Comparison of ENCODE assay signal across 11 cellular contexts in genomic region chr20:59028812-59029211, GRCh38. TPM values are rescaled to one million over a fixed set of nuclear protein-coding genes. Genes with fewer than 3 reads are reported as not detected.
DNase-seq lines count a peak whose midpoint lies in the region; ATAC-seq and TF ChIP-seq lines count a peak whose summit lies in the region.
"Had no signal": no experiment of that assay in that cellular context is flagged by ENCODE, and none has a peak within 500 bp of the region (broad histone marks: within the 10 kb centered on the region; RNA-seq: fewer than 3 reads in every experiment).

No MANE protein-coding gene starts in this region.

- POLR2A ChIA-PET in naive thymus-derived CD4-positive, alpha-beta T cell (lab: Charles Lee) = interaction anchor here (0.8 to 1.6 kb wide), 5 partner anchors 8 to 261 kb away, joined by 3 to 10 read pairs (median 3); no protein-coding TSS in a partner anchor

- peaks cover 37 to 61% (median 47%) of the 10 kb centered on the region in 10 experiments for H3K4me1 ChIP-seq in BLaER1 treated with 17β-estradiol and CSF1 and Interleukin-3, amounts not matched to agents 10 nM and 100 nM
- H3K4me1 ChIP-seq in naive thymus-derived CD4-positive, alpha-beta T cell (ENCODE audit: control insufficient read depth in 2 of 2, insufficient read depth in 2 of 2, low read length in 2 of 2) = peaks cover 44 to 46% of the 10 kb centered on the region in 2 donors
- peaks cover 7% of the 10 kb centered on the region for H3K4me1 ChIP-seq in prostate gland (replicated peaks)

- peak overlapping the region; percentile 7 to 100 (median 94) for H3K4me2 ChIP-seq in BLaER1 treated with 17β-estradiol and CSF1 and Interleukin-3, amounts not matched to agents 10 nM and 100 nM

- peak overlapping the region in 1 of 3 donors; percentile 57 for H3K27ac Mint-ChIP-seq in IgD-negative memory B cell
- H3K27ac Mint-ChIP-seq in naive thymus-derived CD4-positive, alpha-beta T cell = peak overlapping the region in 4 of 9 donors; percentile 10 to 72 (median 40)

- TF ChIP-seq CTCF in brain microvascular endothelial cell (IDR thresholded peaks at IDR 0.05; ENCODE audit: low read depth, low read length, missing control alignments) (no peak), prostate gland (IDR thresholded peaks at IDR 0.05) (no peak)

- intact Hi-C loops in naive thymus-derived CD4-positive, alpha-beta T cell (cut with micrococcal nuclease) = no loop called here
- intact Hi-C loops in prostate gland (cut with DNase I) = no loop called here

- H3K9ac ChIP-seq in BLaER1 treated with 17β-estradiol and CSF1 and Interleukin-3, amounts not matched to agents 10 nM and 100 nM = peak overlapping the region in 10 of 11 experiments; percentile 1 to 75 (median 42); a peak in 17 of 22 replicates

- DNase-seq in brain microvascular endothelial cell = no peak
- DNase-seq in naive thymus-derived CD4-positive, alpha-beta T cell = no peak
- no peak for DNase-seq in NOMO-1 treated with dmso at 0.1 percent for 144 hours (lab: John Stamatoyannopoulos, UW; ENCODE audit: unreplicated experiment)
- no peak for DNase-seq in prostate gland (ENCODE audit: low spot score)
- DNase-seq in Kasumi-1 (lab: John Stamatoyannopoulos, UW) = no peak
- DNase-seq: GF-D8, NCI-H1417, tibial artery had no signal

- WGBS in prostate gland = 49% methylated on average over 2 of the region's 2 CpGs

- no peaks in the 10 kb centered on the region for H3K9me3 ChIP-seq in BLaER1 treated with 17β-estradiol and CSF1 and Interleukin-3, amounts not matched to agents 10 nM and 100 nM (replicated peaks in 1 of 11)
- H3K9me3 ChIP-seq in naive thymus-derived CD4-positive, alpha-beta T cell (ENCODE audit: control insufficient read depth in 2 of 3, low read length in 3 of 3) = no peaks in the 10 kb centered on the region
- no peaks in the 10 kb centered on the region for H3K9me3 ChIP-seq in prostate gland
- H3K9me3 ChIP-seq: tibial artery had no signal

- peak overlapping the region in 6 of 10 experiments; percentile 1 to 37 (median 28); a peak in 8 of 20 replicates for H3K4me3 ChIP-seq in BLaER1 treated with 17β-estradiol and CSF1 and Interleukin-3, amounts not matched to agents 10 nM and 100 nM
- H3K4me3 ChIP-seq in brain microvascular endothelial cell (ENCODE audit: low read depth, low read length) (peak overlapping the region; percentile 12), prostate gland (no peak overlapping the region)
- H3K4me3 ChIP-seq in naive thymus-derived CD4-positive, alpha-beta T cell (ENCODE audit: low read length) = no peak overlapping the region
- H3K4me3 ChIP-seq: tibial artery had no signal

- in situ Hi-C loops in brain microvascular endothelial cell (cut with HindIII; ENCODE audit: low pct_ligation_motif_present, low sequenced_read_pairs) = no loop called here

- no peaks in the 10 kb centered on the region for H3K27me3 Mint-ChIP-seq in IgD-negative memory B cell
- H3K27me3 Mint-ChIP-seq in naive thymus-derived CD4-positive, alpha-beta T cell = no peaks in the 10 kb centered on the region

- H3K36me3 ChIP-seq in BLaER1 treated with 17β-estradiol and CSF1 and Interleukin-3, amounts not matched to agents 10 nM and 100 nM = peaks cover 66 to 80% (median 71%) of the 10 kb centered on the region in 11 experiments
- H3K36me3 ChIP-seq in brain microvascular endothelial cell (replicated peaks) (peaks cover 42% of the 10 kb centered on the region), prostate gland (no peaks in the 10 kb centered on the region)
- H3K36me3 ChIP-seq in naive thymus-derived CD4-positive, alpha-beta T cell (ENCODE audit: control insufficient read depth in 2 of 3, insufficient read depth in 3 of 3, low read length in 3 of 3) = peaks cover 19 to 57% (median 32%) of the 10 kb centered on the region in 3 experiments

- H3K36me3 Mint-ChIP-seq in IgD-negative memory B cell = no peaks in the 10 kb centered on the region
- peaks cover 6 to 45% (median 35%) of the 10 kb centered on the region in 5 donors for H3K36me3 Mint-ChIP-seq in naive thymus-derived CD4-positive, alpha-beta T cell

- H3K27me3 ChIP-seq in BLaER1 treated with 17β-estradiol and CSF1 and Interleukin-3, amounts not matched to agents 10 nM and 100 nM = no peaks in the 10 kb centered on the region
- H3K27me3 ChIP-seq in brain microvascular endothelial cell (replicated peaks) = no peaks in the 10 kb centered on the region
- no peaks in the 10 kb centered on the region for H3K27me3 ChIP-seq in naive thymus-derived CD4-positive, alpha-beta T cell (ENCODE audit: control insufficient read depth in 2 of 2, insufficient read depth in 2 of 2, low read length in 2 of 2)
- no peaks in the 10 kb centered on the region for H3K27me3 ChIP-seq in prostate gland (replicated peaks; ENCODE audit: insufficient read depth)
- H3K27me3 ChIP-seq: tibial artery had no signal

- H3K4me1 Mint-ChIP-seq in IgD-negative memory B cell = peaks cover 28 to 51% (median 36%) of the 10 kb centered on the region in 3 donors
- H3K4me1 Mint-ChIP-seq in naive thymus-derived CD4-positive, alpha-beta T cell = peaks cover 51 to 74% (median 68%) of the 10 kb centered on the region in 7 donors

- no peak for TF ChIP-seq POLR2A in prostate gland (IDR thresholded peaks at IDR 0.05)

- ATAC-seq in naive thymus-derived CD4-positive, alpha-beta T cell = no peak
- ATAC-seq in HG03439 (IDR thresholded peaks at IDR 0.05; ENCODE audit: unreplicated experiment) = no peak

- H4K20me1 ChIP-seq in BLaER1 treated with 17β-estradiol and CSF1 and Interleukin-3, amounts not matched to agents 10 nM and 100 nM = peaks cover 49 to 75% (median 65%) of the 10 kb centered on the region in 11 experiments; a peak in 21 of 22 replicates

- H3K4me3 Mint-ChIP-seq in IgD-negative memory B cell = peak overlapping the region; percentile 49 to 73 (median 64)
- H3K4me3 Mint-ChIP-seq in naive thymus-derived CD4-positive, alpha-beta T cell = peak overlapping the region; percentile 22 to 96 (median 68)

- CTCF ChIA-PET in naive thymus-derived CD4-positive, alpha-beta T cell (lab: Charles Lee) = interaction anchor here (1.0 kb wide), 1 partner anchor 178 kb away, joined by 3 read pairs; no protein-coding TSS in a partner anchor

- H3K9me3 Mint-ChIP-seq in IgD-negative memory B cell = no peaks in the 10 kb centered on the region
- no peaks in the 10 kb centered on the region for H3K9me3 Mint-ChIP-seq in naive thymus-derived CD4-positive, alpha-beta T cell

- H3K27ac ChIP-seq in BLaER1 treated with 17β-estradiol and CSF1 and Interleukin-3, amounts not matched to agents 10 nM and 100 nM = peak overlapping the region in 2 of 11 experiments; percentile 11 to 29; a peak in 4 of 22 replicates
- H3K27ac ChIP-seq in brain microvascular endothelial cell (peak overlapping the region; percentile 20), prostate gland (no peak overlapping the region)
- no peak overlapping the region for H3K27ac ChIP-seq in naive thymus-derived CD4-positive, alpha-beta T cell (ENCODE audit: low read depth, low read length)

RNA-seq across cellular contexts. Expression of gene ATP5F1E, which starts 3.3 kb away (rescaled TPM):
- polyA plus RNA-seq in IgD-negative memory B cell = 103 TPM
- 10 to 100 TPM; 57.0 to 81.7 (median 67.4) TPM for total RNA-seq in naive thymus-derived CD4-positive, alpha-beta T cell
- polyA plus RNA-seq in naive thymus-derived CD4-positive, alpha-beta T cell = 10 to 100 TPM; 31.4 to 75.7 TPM
- total RNA-seq in prostate gland = 10 to 100 TPM; 23.5 to 24.4 TPM

RNA-seq across cellular contexts. Expression of gene TUBB1, which starts 9.6 kb away (rescaled TPM):
- 7.8 TPM for polyA plus RNA-seq in IgD-negative memory B cell
- total RNA-seq in naive thymus-derived CD4-positive, alpha-beta T cell = 1 to 10 TPM in 1 of 5 experiments, under 1 TPM in 1, not detected in 3; 0.98 to 9.5 TPM
- under 1 TPM; 0.14 to 0.22 TPM for polyA plus RNA-seq in naive thymus-derived CD4-positive, alpha-beta T cell
- total RNA-seq in prostate gland = not detected

RNA-seq across cellular contexts. Expression of gene PRELID3B, which starts 13.8 kb away (rescaled TPM):
- polyA plus RNA-seq in IgD-negative memory B cell = 36.5 TPM
- total RNA-seq in naive thymus-derived CD4-positive, alpha-beta T cell = 10 to 100 TPM; 37.1 to 70.4 (median 44.0) TPM
- 10 to 100 TPM; 17.6 to 27.4 TPM for polyA plus RNA-seq in naive thymus-derived CD4-positive, alpha-beta T cell
- 10 to 100 TPM; 28.9 to 35.6 TPM for total RNA-seq in prostate gland

RNA-seq across cellular contexts. Expression of gene CTSZ, which starts 21.8 kb away (rescaled TPM):
- 34.7 TPM for polyA plus RNA-seq in IgD-negative memory B cell
- 100 to 1,000 TPM in 1 of 5 experiments, 10 to 100 TPM in 4; 29.5 to 165 (median 34.1) TPM for total RNA-seq in naive thymus-derived CD4-positive, alpha-beta T cell
- 1 to 10 TPM; 1.0 to 3.0 TPM for polyA plus RNA-seq in naive thymus-derived CD4-positive, alpha-beta T cell
- 100 to 1,000 TPM in 1 of 2 donors, 10 to 100 TPM in 1; 93.6 to 130 TPM for total RNA-seq in prostate gland

RNA-seq across cellular contexts. Expression of gene NELFCD, which starts 47.8 kb away (rescaled TPM):
- 79.6 TPM for polyA plus RNA-seq in IgD-negative memory B cell
- 10 to 100 TPM; 84.5 to 96.1 (median 90.8) TPM for total RNA-seq in naive thymus-derived CD4-positive, alpha-beta T cell
- 10 to 100 TPM; 65.0 to 81.6 TPM for polyA plus RNA-seq in naive thymus-derived CD4-positive, alpha-beta T cell
- total RNA-seq in prostate gland = 10 to 100 TPM; 55.0 to 85.2 TPM

Comparison
In these comparisons a context has a peak if more than half of its experiments do, and no peak if none do; other contexts are left out.
1. H3K4me3 ChIP-seq: peak in BLaER1 treated with 17β-estradiol and CSF1 and Interleukin-3, amounts not matched to agents 10 nM and 100 nM (6 of 10) and brain microvascular endothelial cell (single experiment); none in naive thymus-derived CD4-positive, alpha-beta T cell (single experiment) and prostate gland (0 of 2).